Comparison of ENCODE assay signal across 8 cellular contexts in genomic region chrX:119784747-119785446, GRCh38. TPM values are rescaled to one million over a fixed set of nuclear protein-coding genes. Genes with fewer than 3 reads are reported as not detected.
DNase-seq lines count a peak whose midpoint lies in the region; ATAC-seq, FAIRE-seq and TF ChIP-seq lines count a peak whose summit lies in the region.

No MANE protein-coding gene starts in this region.

- H3K4me1 Mint-ChIP-seq in CD4-positive, alpha-beta memory T cell, result peaks cover 13 to 47% (median 27%) of the 10 kb centered on the region in 4 donors

- ATAC-seq in GM21786 (IDR thresholded peaks at IDR 0.05; ENCODE audit: unreplicated experiment) (peak; percentile 60), HG03439 (IDR thresholded peaks at IDR 0.05; ENCODE audit: unreplicated experiment) (no peak)

- H3K27me3 ChIP-seq in CD4-positive, alpha-beta memory T cell (ENCODE audit: insufficient read depth, low read length), result no peaks in the 10 kb centered on the region
- no peaks in the 10 kb centered on the region for H3K27me3 ChIP-seq in Peyer's patch
- no peaks in the 10 kb centered on the region for H3K27me3 ChIP-seq in keratinocyte (ENCODE audit: control insufficient read depth, extremely low read depth, insufficient read depth, low read length)
- H3K27me3 ChIP-seq in dorsolateral prefrontal cortex, result peaks cover 0 to 27% (median 0%) of the 10 kb centered on the region in 45 donors

- intact Hi-C loops in CD4-positive, alpha-beta memory T cell (cut with micrococcal nuclease), result no loop called here
- intact Hi-C loops in dorsolateral prefrontal cortex (cut with DNase I), result no loop called here

- peaks cover 19 to 55% of the 10 kb centered on the region in 2 donors for H3K36me3 Mint-ChIP-seq in CD4-positive, alpha-beta memory T cell

- no peak for FAIRE-seq in keratinocyte (lab: Jason Lieb, UNC)

- CTCF ChIA-PET in CD4-positive, alpha-beta memory T cell (lab: Charles Lee; ENCODE audit: partially characterized antibody), result interaction anchor here (0.6 to 3.5 kb wide), 15 partner anchors 10 to 302 kb away, joined by 3 to 25 read pairs (median 4); partner anchors contain the start of gene SOWAHD

- no peaks in the 10 kb centered on the region for H3K9me1 ChIP-seq in keratinocyte (ENCODE audit: control insufficient read depth, extremely low read depth, insufficient read depth, low read length)

- no peak overlapping the region for H3K4me2 ChIP-seq in keratinocyte (ENCODE audit: control insufficient read depth, extremely low read depth, insufficient read depth, low read depth, low read length)

- peaks cover 36% of the 10 kb centered on the region for H3K79me2 ChIP-seq in keratinocyte (ENCODE audit: control insufficient read depth, insufficient read depth, low read length)

- no peaks in the 10 kb centered on the region for H3K9me3 Mint-ChIP-seq in CD4-positive, alpha-beta memory T cell

- dilution Hi-C loops in keratinocyte (cut with MboI; ENCODE audit: extremely low pct_ligation_motif_present, low sequenced_read_pairs), result no loop called here

- no peak overlapping the region for H3K9ac ChIP-seq in keratinocyte (ENCODE audit: control insufficient read depth, extremely low read depth, insufficient read depth, low read length)

- H3K9me3 ChIP-seq in CD4-positive, alpha-beta memory T cell (ENCODE audit: control insufficient read depth in 1 of 2, low read length in 2 of 2), result no peaks in the 10 kb centered on the region
- no peaks in the 10 kb centered on the region for H3K9me3 ChIP-seq in Peyer's patch
- no peaks in the 10 kb centered on the region for H3K9me3 ChIP-seq in keratinocyte (ENCODE audit: control insufficient read depth, low read depth, low read length)

- peaks cover 30% of the 10 kb centered on the region for H3K4me1 ChIP-seq in CD4-positive, alpha-beta memory T cell (ENCODE audit: insufficient read depth, low read length)
- H3K4me1 ChIP-seq in Peyer's patch (peaks cover 0 to 12% (median 0%) of the 10 kb centered on the region in 4 donors), keratinocyte (ENCODE audit: control insufficient read depth, extremely low read depth, insufficient read depth, low read length) (peaks cover 9% of the 10 kb centered on the region)

- H3K36me3 ChIP-seq in CD4-positive, alpha-beta memory T cell (ENCODE audit: insufficient read depth, low read length), result peaks cover 26% of the 10 kb centered on the region
- H3K36me3 ChIP-seq in Peyer's patch (peaks cover 0 to 17% (median 0%) of the 10 kb centered on the region in 3 donors), keratinocyte (ENCODE audit: control insufficient read depth in 2 of 2, extremely low read depth in 1 of 2, insufficient read depth in 2 of 2, low read length in 2 of 2) (peaks cover 7 to 11% of the 10 kb centered on the region in 2 experiments)

- peak overlapping the region in 1 of 8 donors; percentile 40 for H3K4me3 Mint-ChIP-seq in CD4-positive, alpha-beta memory T cell

- POLR2A ChIA-PET in CD4-positive, alpha-beta memory T cell (lab: Charles Lee; ENCODE audit: partially characterized antibody), result interaction anchor here (1.1 to 1.6 kb wide), 2 partner anchors 26 to 29 kb away, joined by 3 to 6 read pairs; partner anchors contain the start of gene SOWAHD

- no peak overlapping the region for H3K27ac ChIP-seq in CD4-positive, alpha-beta memory T cell (ENCODE audit: low read depth, low read length)
- no peak overlapping the region for H3K27ac ChIP-seq in Peyer's patch
- no peak overlapping the region for H3K27ac ChIP-seq in keratinocyte (ENCODE audit: control insufficient read depth, insufficient read depth, low read length)
- no peak overlapping the region for H3K27ac ChIP-seq in dorsolateral prefrontal cortex

- peaks cover 16% of the 10 kb centered on the region for H4K20me1 ChIP-seq in keratinocyte (ENCODE audit: control insufficient read depth, extremely low read depth, insufficient read depth, low read length)

- no peak overlapping the region for H2AFZ ChIP-seq in keratinocyte (ENCODE audit: control insufficient read depth, low read length)

- TF ChIP-seq POLR2A in Peyer's patch (IDR thresholded peaks at IDR 0.05), result no peak

- TF ChIP-seq CTCF in Peyer's patch (IDR thresholded peaks at IDR 0.05) (peak; percentile 24 to 52 (median 38)), keratinocyte (optimal IDR thresholded peaks at IDR 0.05 in 1 of 3, IDR thresholded peaks at IDR 0.05 in 1 of 3, conservative IDR thresholded peaks at IDR 0.05 in 1 of 3; ENCODE audit: extremely low read depth in 1 of 3, insufficient read depth in 2 of 3, low read length in 3 of 3) (peak; percentile 54 to 61 (median 54)), dorsolateral prefrontal cortex (IDR thresholded peaks at IDR 0.05 in 54 of 56, conservative IDR thresholded peaks at IDR 0.05 in 2 of 56; ENCODE audit: low read depth in 1 of 56, partially characterized antibody in 56 of 56) (peak in 28 of 56 donors; percentile 8 to 36 (median 21))

- H3K4me3 ChIP-seq in CD4-positive, alpha-beta memory T cell (ENCODE audit: low read length in 2 of 2), result no peak overlapping the region
- no peak overlapping the region for H3K4me3 ChIP-seq in Peyer's patch
- no peak overlapping the region for H3K4me3 ChIP-seq in keratinocyte (ENCODE audit: control insufficient read depth in 2 of 3, extremely low read depth in 1 of 3, insufficient read depth in 2 of 3, low read depth in 1 of 3, low read length in 3 of 3)
- H3K4me3 ChIP-seq in dorsolateral prefrontal cortex, result no peak overlapping the region

- H3K27me3 Mint-ChIP-seq in CD4-positive, alpha-beta memory T cell, result no peaks in the 10 kb centered on the region

- peak overlapping the region; percentile 14 to 77 (median 64) for H3K27ac Mint-ChIP-seq in CD4-positive, alpha-beta memory T cell

- DNase-seq in CD4-positive, alpha-beta memory T cell, result peak; percentile 43 to 59 (median 58)
- DNase-seq in Peyer's patch (peak; percentile 48 to 70 (median 54)), keratinocyte (ENCODE audit: low read depth, low spot score) (no peak), 8988T (no peak), dorsolateral prefrontal cortex (no peak)
- peak; percentile 27 for DNase-seq in activated T-helper 9 cell treated with anti-CD3 and anti-CD28 coated beads, Interleukin-2, amount 50 U/mL, for 16 hours (ENCODE audit: low read depth)

RNA-seq across cellular contexts. Expression of gene RPL39, which starts 6.5 kb away (rescaled TPM):
- 1,000 to 10,000 TPM; 3,907 to 4,108 TPM for total RNA-seq in CD4-positive, alpha-beta memory T cell
- polyA plus RNA-seq in CD4-positive, alpha-beta memory T cell, result 1,000 to 10,000 TPM; 3,926 to 4,396 TPM
- total RNA-seq in Peyer's patch, result 1,000 to 10,000 TPM in 2 of 4 donors, 100 to 1,000 TPM in 2; 781 to 2,903 (median 945) TPM
- 2,139 to 2,988 TPM (median 2,842 TPM) in 3 replicates for polyA plus RNA-seq in keratinocyte
- 1,163 TPM for polyA plus RNA-seq in keratinocyte (2011; ENCODE audit: low read depth)
- 2,854 and 6,071 TPM in 2 replicates for polyA plus RNA-seq in keratinocyte (2011; cell fraction: cytosol; rRNA removed)
- polyA plus RNA-seq in keratinocyte (2011; cell fraction: nucleus; rRNA removed), result 645 and 916 TPM in 2 replicates
- 4,181 and 6,227 TPM in 2 replicates for polyA plus RNA-seq in keratinocyte (2012; ENCODE audit: low replicate concordance)
- polyA minus RNA-seq in keratinocyte, result 29.4 to 836 TPM (median 704 TPM) in 3 replicates
- polyA minus RNA-seq in keratinocyte (2011; cell fraction: cytosol; rRNA and poly(A)+ RNA removed), result 510 TPM
- polyA minus RNA-seq in keratinocyte (2011; cell fraction: nucleus; rRNA and poly(A)+ RNA removed), result 59.3 and 105 TPM in 2 replicates
- total RNA-seq in dorsolateral prefrontal cortex, result 100 to 1,000 TPM; 155 to 472 (median 323) TPM

RNA-seq across cellular contexts. Expression of gene SOWAHD, which starts 26.5 kb away (rescaled TPM):
- 1 to 10 TPM; 1.9 to 2.0 TPM for total RNA-seq in CD4-positive, alpha-beta memory T cell
- 1 to 10 TPM in 1 of 2 donors, not detected in 1; 2.6 TPM for polyA plus RNA-seq in CD4-positive, alpha-beta memory T cell
- total RNA-seq in Peyer's patch (1 to 10 TPM in 3 of 4 donors, not detected in 1; 1.3 to 2.7 (median 2.5) TPM), dorsolateral prefrontal cortex (1 to 10 TPM in 12 of 120 experiments, under 1 TPM in 68, not detected in 40; 0.18 to 1.8 (median 0.63) TPM)
- polyA plus RNA-seq in keratinocyte, result 0.05 TPM in 2 of 3 replicates, not detected in the other
- polyA plus RNA-seq in keratinocyte (2011; ENCODE audit: low read depth), result not detected
- polyA plus RNA-seq in keratinocyte (2011; cell fraction: cytosol; rRNA removed), result not detected in 2 replicates
- polyA plus RNA-seq in keratinocyte (2011; cell fraction: nucleus; rRNA removed), result 0.12 TPM in 1 of 2 replicates, not detected in the other
- polyA plus RNA-seq in keratinocyte (2012; ENCODE audit: low replicate concordance), result 0.16 TPM in 1 of 2 replicates, not detected in the other
- polyA minus RNA-seq in keratinocyte, result not detected in 3 replicates
- not detected for polyA minus RNA-seq in keratinocyte (2011; cell fraction: cytosol; rRNA and poly(A)+ RNA removed)
- polyA minus RNA-seq in keratinocyte (2011; cell fraction: nucleus; rRNA and poly(A)+ RNA removed), result not detected in 2 replicates

Comparison
In these comparisons a context has a peak if more than half of its experiments do, and no peak if none do; other contexts are left out.
1. DNase-seq: peak in CD4-positive, alpha-beta memory T cell (5 of 5), Peyer's patch (3 of 3) and activated T-helper 9 cell treated with anti-CD3 and anti-CD28 coated beads, Interleukin-2, amount 50 U/mL, for 16 hours (single experiment); none in keratinocyte (single experiment), 8988T (single experiment) and dorsolateral prefrontal cortex (0 of 10).